ENCODE assay signal across 9 cellular contexts in genomic region chr2:39437522-39438296, GRCh38. TPM values are rescaled to one million over a fixed set of nuclear protein-coding genes. Genes with fewer than 3 reads are reported as not detected.
A peak's percentile ranks its signal among the peaks of the same experiment; 100 is the strongest.
DNase-seq lines count a peak whose midpoint lies in the region; ATAC-seq, FAIRE-seq and TF ChIP-seq lines count a peak whose summit lies in the region.
"Had no signal": no experiment of that assay in that cellular context is flagged by ENCODE, and none has a peak within 500 bp of the region (broad histone marks: within the 10 kb centered on the region; RNA-seq: fewer than 3 reads in every experiment).

No MANE protein-coding gene starts in this region.

- no peak overlapping the region for H2BK120ac ChIP-seq in H1 (replicated peaks; ENCODE audit: low read depth, low read length)

- no peak overlapping the region for H2BK15ac ChIP-seq in H1 (ENCODE audit: low read length)

- no peak overlapping the region for H2AK5ac ChIP-seq in H1 (ENCODE audit: low read depth, low read length)

- TF ChIP-seq RAD21 in H1 (IDR thresholded peaks at IDR 0.05 in 1 of 2, conservative IDR thresholded peaks at IDR 0.05 in 1 of 2; ENCODE audit: low read depth in 2 of 2, low read length in 2 of 2), result no peak

- H4K5ac ChIP-seq in H1 (ENCODE audit: insufficient read length, low read depth, low read length), result no peak overlapping the region

- H3K23ac ChIP-seq in H1 (ENCODE audit: insufficient read length), result no peak overlapping the region

- TF ChIP-seq POLR2A in H1 (IDR thresholded peaks at IDR 0.05; ENCODE audit: control extremely low read depth in 1 of 2, low read depth in 2 of 2, low read length in 2 of 2), result no peak

- no peak overlapping the region; the same call in 1 of the 2 replicates for H4K8ac ChIP-seq in H1 (ENCODE audit: extremely low read depth, insufficient read depth, low read length)

- 21% methylated on average over 28 of the region's 28 CpGs; no CpG with 5 or more reads in 1 of the 2 experiments for WGBS in H1 (ENCODE audit: extremely low coverage in 1 of 2, insufficient coverage in 1 of 2, insufficient read length in 1 of 2, insufficient replicate concordance in 2 of 2, low coverage in 1 of 2, low lambda C conversion rate in 2 of 2, missing lambda C conversion rate in 1 of 2), 2 experiments

- 0 out of 4 replicates have a peak, but pooled peaks cover 0 to under 1% of the 10 kb centered on the region in 2 experiments for H3K9me3 ChIP-seq in H1 (ENCODE audit: insufficient read depth in 2 of 2, low read depth in 1 of 2, low read length in 1 of 2)

- peaks cover 2 to 10% (median 5%) of the 10 kb centered on the region in 4 experiments for H3K4me1 ChIP-seq in H1 (replicated peaks in 1 of 4; ENCODE audit: control insufficient read depth in 3 of 4, insufficient read depth in 4 of 4, low read length in 3 of 4)

- peak overlapping the region; percentile 5 for H3K4ac ChIP-seq in H1 (replicated peaks; ENCODE audit: insufficient read length, low read depth, low read length)

- H3K4me3 ChIP-seq in H1 (ENCODE audit: extremely low read depth in 1 of 4, insufficient read depth in 2 of 4, low read depth in 3 of 4, low read length in 4 of 4), result peak overlapping the region; percentile 57 to 76 (median 74)

- DNase-seq in NCI-H2196 treated with DMSO at 0.1 percent for 48 hours (lab: John Stamatoyannopoulos, UW; ENCODE audit: unreplicated experiment) (peak; percentile 44), NCI-H2196 (lab: John Stamatoyannopoulos, UW; ENCODE audit: unreplicated experiment) (no peak), NCI-H2171 (lab: John Stamatoyannopoulos, UW) (peak; percentile 28), H1 (ENCODE audit: low read depth in 1 of 2, low spot score in 2 of 2) (no peak), midbrain (lab: John Stamatoyannopoulos, UW) (peak; percentile 72), substantia nigra (lab: John Stamatoyannopoulos, UW) (peak in 31 of 49 donors; percentile 3 to 60 (median 39))
- peak; percentile 30 to 49 for DNase-seq in activated CD4-positive, alpha-beta T cell treated with anti-CD3 and anti-CD28 coated beads, Interleukin-2, amount 50 U/mL, for 48 hours

- no peak overlapping the region for H2BK5ac ChIP-seq in H1 (ENCODE audit: low read depth, low read length)

- no peaks in the 10 kb centered on the region for H3K27me3 ChIP-seq in H1 (replicated peaks in 1 of 4; ENCODE audit: control insufficient read depth in 3 of 4, extremely low read depth in 1 of 4, insufficient read depth in 3 of 4, low read length in 3 of 4)

- no peak for TF ChIP-seq CTCF in H1 (IDR thresholded peaks at IDR 0.05; ENCODE audit: control extremely low read depth in 1 of 3, insufficient read depth in 1 of 3, low read depth in 1 of 3, low read length in 3 of 3)

- CTCF ChIA-PET in H1 (lab: Charles Lee; ENCODE audit: partially characterized antibody), result interaction anchor here (0.6 to 1.0 kb wide), 3 partner anchors 24 to 110 kb away, joined by 3 to 4 read pairs (median 3); no protein-coding TSS in a partner anchor

- H3K27ac ChIP-seq in H1 (ENCODE audit: low read depth, low read length), result no peak overlapping the region
- peak overlapping the region; percentile 84 for H3K27ac ChIP-seq in substantia nigra (ENCODE audit: low read depth, low read length, poor library complexity, severe bottlenecking)

- no peak overlapping the region for H3K14ac ChIP-seq in H1 (ENCODE audit: insufficient read length)

- peak overlapping the region in 3 of 4 experiments; percentile 26 to 41 (median 26); a peak in 4 of 7 replicates for H3K9ac ChIP-seq in H1 (replicated peaks in 1 of 4; ENCODE audit: extremely low read depth in 1 of 4, low read depth in 3 of 4, low read length in 3 of 4)

- peak overlapping the region; percentile 62; the same call in 1 of the 2 replicates for H2BK12ac ChIP-seq in H1 (ENCODE audit: low read depth, low read length)

- H3K79me1 ChIP-seq in H1 (ENCODE audit: low read depth, low read length), result peaks cover 4% of the 10 kb centered on the region; the same call in 1 of the 2 replicates

- TF ChIP-seq EP300 in H1 (IDR thresholded peaks at IDR 0.05; ENCODE audit: borderline replicate concordance in 1 of 2, low read depth in 2 of 2, low read length in 2 of 2), result no peak

- H4K20me1 ChIP-seq in H1 (replicated peaks in 1 of 2; ENCODE audit: control insufficient read depth in 1 of 2, insufficient read depth in 2 of 2, low read length in 2 of 2), result peaks cover 6 to 15% of the 10 kb centered on the region in 2 experiments

- no peak overlapping the region for H3K56ac ChIP-seq in H1 (replicated peaks; ENCODE audit: insufficient read length, low read depth, low read length)

- H3K4me2 ChIP-seq in H1 (ENCODE audit: insufficient read depth in 1 of 2, low read depth in 2 of 2, low read length in 2 of 2), result peak overlapping the region; percentile 91 to 92

- peak overlapping the region; percentile 83 for H2AFZ ChIP-seq in H1 (ENCODE audit: low read length)

- no peak for FAIRE-seq in H1 (lab: Jason Lieb, UNC)
- FAIRE-seq: G401.6 had no signal

- peaks cover 14% of the 10 kb centered on the region for H3K23me2 ChIP-seq in H1 (ENCODE audit: low read depth, low read length)

- no peak overlapping the region for H4K91ac ChIP-seq in H1 (replicated peaks; ENCODE audit: insufficient read length, low read length)

- H2BK20ac ChIP-seq in H1 (ENCODE audit: low read length), result no peak overlapping the region

- H3K18ac ChIP-seq in H1 (ENCODE audit: extremely low read depth, low read length), result no peak overlapping the region; the same call in 1 of the 2 replicates

- peak; percentile 16 for ATAC-seq in HG02763 (IDR thresholded peaks at IDR 0.05; ENCODE audit: unreplicated experiment)

- peaks cover 20 to 38% of the 10 kb centered on the region in 2 experiments for H3K79me2 ChIP-seq in H1 (ENCODE audit: control insufficient read depth in 1 of 2, insufficient read depth in 2 of 2, low read length in 2 of 2)

- POLR2A ChIA-PET in H1 (lab: Charles Lee; ENCODE audit: partially characterized antibody), result interaction anchor here (0.6 to 1.7 kb wide), 5 partner anchors 9 to 58 kb away, joined by 3 to 5 read pairs (median 3); no protein-coding TSS in a partner anchor

- no peaks in the 10 kb centered on the region for H3K36me3 ChIP-seq in H1 (ENCODE audit: control insufficient read depth in 2 of 4, insufficient read depth in 4 of 4, low read length in 3 of 4)

TF ChIP-seq in H1, 55 proteins besides CTCF, POLR2A, EP300 and RAD21:
- TF ChIP-seq USF2 (IDR thresholded peaks at IDR 0.05; ENCODE audit: low read length) (no peak), BACH1 (IDR thresholded peaks at IDR 0.05; ENCODE audit: low read length) (peak; percentile 50; the same call in 1 of the 2 replicates), HDAC2 (IDR thresholded peaks at IDR 0.05; ENCODE audit: borderline replicate concordance in 1 of 2, low read depth in 2 of 2, low read length in 2 of 2) (0 out of 4 replicates have a peak, but pooled peaks of 1 of the 2 experiments have one; percentile 22), KDM4A (IDR thresholded peaks at IDR 0.05; ENCODE audit: low read depth, low read length, severe bottlenecking) (peak; percentile 11), KDM5A (IDR thresholded peaks at IDR 0.05; ENCODE audit: low read length) (0 out of 2 replicates have a peak, but pooled peaks have one; percentile 18)
TF ChIP-seq in H1: peak in this region for 4.

RNA-seq across cellular contexts. Expression of gene MAP4K3, which starts 0.6 kb away (rescaled TPM):
- total RNA-seq in H1 (2021; fragmentation: NEBNext Ultra II Directional; extraction: Animal tissue kit (Norgen Biotek cat#: 25700)), result 63.0 and 70.8 TPM in 2 replicates
- 6.5 and 11.4 TPM in 2 replicates for polyA plus RNA-seq in H1 (2011; rRNA removed)
- polyA plus RNA-seq in H1 (2011; cell fraction: cytosol; rRNA removed), result 15.2 TPM
- polyA plus RNA-seq in H1 (2011; cell fraction: nucleus; rRNA removed), result 8.8 TPM
- polyA plus RNA-seq in H1 (2012, experiment 1 of 2), result 10.3 to 26.4 TPM (median 13.9 TPM) in 4 replicates
- 1.4 TPM for polyA plus RNA-seq in H1 (2012, experiment 2 of 2)
- polyA plus RNA-seq in H1 (2013, experiment 1 of 2), result 20.4 TPM
- 20.5 TPM for polyA plus RNA-seq in H1 (2013, experiment 2 of 2)
- polyA minus RNA-seq in H1 (2011; rRNA and poly(A)+ RNA removed), result 15.3 and 26.3 TPM in 2 replicates
- 14.1 TPM for polyA minus RNA-seq in H1 (2011; cell fraction: cytosol; rRNA and poly(A)+ RNA removed)
- polyA minus RNA-seq in H1 (2011; cell fraction: nucleus; rRNA and poly(A)+ RNA removed), result 47.5 TPM

Comparison
In these comparisons a context has a peak if more than half of its experiments do, and no peak if none do; other contexts are left out.
1. DNase-seq: peak in NCI-H2196 treated with DMSO at 0.1 percent for 48 hours (single experiment), NCI-H2171 (single experiment), activated CD4-positive, alpha-beta T cell treated with anti-CD3 and anti-CD28 coated beads, Interleukin-2, amount 50 U/mL, for 48 hours (2 of 2), midbrain (single experiment) and substantia nigra (31 of 49); none in NCI-H2196 (single experiment) and H1 (0 of 2).